In the genomic region with DNA sequence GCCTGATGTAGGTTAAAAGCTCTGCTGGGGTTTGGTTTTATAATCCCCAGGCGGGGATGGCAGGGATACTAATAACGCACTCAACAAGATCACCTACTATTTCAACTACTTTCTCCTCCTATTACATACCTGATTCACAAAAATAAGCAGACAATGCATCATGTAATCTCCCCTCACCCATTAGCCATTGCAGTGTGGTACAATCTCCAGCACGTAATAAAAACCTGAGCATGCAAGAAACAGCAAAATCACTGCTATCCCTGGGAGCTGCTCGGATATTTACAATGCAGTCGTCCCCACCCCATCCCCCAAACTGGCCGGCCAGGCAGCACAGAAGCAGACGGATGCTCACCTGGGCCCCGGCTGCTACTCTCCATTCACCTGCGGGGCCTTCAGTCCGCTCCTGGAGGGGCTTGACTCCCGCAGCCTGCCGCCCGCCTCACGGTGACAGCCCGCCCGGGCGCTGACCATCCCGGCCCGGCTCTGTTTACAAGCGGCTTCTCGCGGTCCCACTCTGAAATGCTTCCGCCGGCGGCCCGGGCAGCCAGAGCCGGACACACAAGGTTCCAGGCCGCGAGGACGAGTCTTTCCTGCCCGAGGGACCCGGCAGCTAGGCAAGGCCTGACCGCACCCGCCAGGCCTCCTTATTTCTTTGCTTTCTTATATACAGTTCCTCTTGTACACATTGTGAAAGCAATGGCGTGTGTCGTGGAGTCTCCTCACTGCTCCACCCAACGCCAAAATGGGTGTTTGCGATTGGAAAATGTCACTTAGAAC, we compare ENCODE assay signal across 8 cellular contexts.
DNase-seq lines count a peak whose midpoint lies in the region; ATAC-seq and TF ChIP-seq lines count a peak whose summit lies in the region.

A gene with protein sequence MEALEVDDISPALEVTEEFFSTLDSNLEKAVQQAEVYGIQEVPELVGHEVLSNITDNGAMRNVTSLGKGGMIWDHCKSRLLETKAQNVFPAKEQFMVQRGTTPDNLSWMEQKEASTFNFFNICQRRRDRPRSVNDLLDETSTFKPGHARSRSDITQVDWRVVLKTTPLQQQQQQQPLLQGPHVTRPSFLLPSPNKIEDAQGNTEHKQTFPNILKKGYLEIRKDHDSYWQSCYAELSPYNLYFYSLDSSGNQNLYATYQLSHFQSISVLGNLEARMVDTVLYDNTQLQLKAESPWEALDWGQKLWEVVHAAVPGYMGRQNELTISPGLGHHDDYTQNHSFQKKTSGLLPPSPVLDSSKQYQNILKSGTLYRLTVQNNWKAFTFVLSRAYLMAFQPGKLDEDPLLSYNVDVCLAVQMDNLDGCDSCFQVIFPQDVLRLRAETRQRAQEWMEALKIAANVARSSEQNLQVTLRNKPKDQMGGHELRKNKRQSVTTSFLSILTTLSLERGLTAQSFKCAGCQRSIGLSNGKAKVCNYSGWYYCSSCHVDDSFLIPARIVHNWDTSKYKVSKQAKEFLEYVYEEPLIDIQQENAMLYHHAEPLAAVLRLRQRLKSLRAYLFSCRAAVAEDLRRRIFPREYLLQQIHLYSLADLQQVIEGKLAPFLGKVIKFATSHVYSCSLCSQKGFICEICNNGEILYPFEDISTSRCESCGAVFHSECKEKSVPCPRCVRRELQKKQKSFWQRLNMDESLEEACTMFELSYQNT (minus strand): TSS at position 491 of the 777 bp plus-strand sequence. CDS start 23,888 bp downstream, outside the sequence.

- DNase-seq in COR-L47 (lab: John Stamatoyannopoulos, UW) (peak; percentile 71), HK-2 (ENCODE audit: unreplicated experiment) (peak; percentile 89), OCI-M1 (lab: John Stamatoyannopoulos, UW) (peak; percentile 93), activated T-cell treated with anti-CD3 and anti-CD28 coated beads for 48 hours (ENCODE audit: low read depth) (peak; percentile 79), erythroblast (lab: John Stamatoyannopoulos, UW) (peak; percentile 92 to 93)
- DNase-seq in stimulated activated CD8-positive, alpha-beta memory T cell treated with anti-CD3 and anti-CD28 coated beads, Interleukin-7, amount 100 ng/mL, for 1 hour (ENCODE audit: low read depth in 2 of 2), result peak; percentile 53 to 57

- H3K9ac ChIP-seq in mucosa of stomach (ENCODE audit: low read length), result peak within 1 kb of the TSS; percentile 74

- H3K4me1 ChIP-seq in mucosa of stomach (ENCODE audit: control insufficient read depth, insufficient read depth, low read length), result peaks cover 7% of the 10 kb centered on the region

- peak within 1 kb of the TSS; percentile 53 for H3K4me3 ChIP-seq in mucosa of stomach (ENCODE audit: low read length)

- H3K9me3 ChIP-seq in mucosa of stomach (ENCODE audit: control insufficient read depth, low read length), result no peaks in the 10 kb centered on the region

- no peaks in the 10 kb centered on the region for H3K27me3 ChIP-seq in mucosa of stomach (ENCODE audit: control insufficient read depth, insufficient read depth, low read length)

- ATAC-seq in GM19463 (IDR thresholded peaks at IDR 0.05; ENCODE audit: unreplicated experiment), result peak; percentile 97

- no peaks in the 10 kb centered on the region for H3K36me3 ChIP-seq in mucosa of stomach (ENCODE audit: control insufficient read depth, insufficient read depth, low read length)

- TF ChIP-seq POLR2A in erythroblast (IDR thresholded peaks at IDR 0.05; ENCODE audit: low read length), result peak; percentile 79

Comparison
In these comparisons a context has a peak if more than half of its experiments do, and no peak if none do; other contexts are left out.
1. Peak in every context shown above with its lines: DNase-seq, ATAC-seq and H3K4me3 ChIP-seq.